ENCODE assay signal across 22 cellular contexts in the genomic region with DNA sequence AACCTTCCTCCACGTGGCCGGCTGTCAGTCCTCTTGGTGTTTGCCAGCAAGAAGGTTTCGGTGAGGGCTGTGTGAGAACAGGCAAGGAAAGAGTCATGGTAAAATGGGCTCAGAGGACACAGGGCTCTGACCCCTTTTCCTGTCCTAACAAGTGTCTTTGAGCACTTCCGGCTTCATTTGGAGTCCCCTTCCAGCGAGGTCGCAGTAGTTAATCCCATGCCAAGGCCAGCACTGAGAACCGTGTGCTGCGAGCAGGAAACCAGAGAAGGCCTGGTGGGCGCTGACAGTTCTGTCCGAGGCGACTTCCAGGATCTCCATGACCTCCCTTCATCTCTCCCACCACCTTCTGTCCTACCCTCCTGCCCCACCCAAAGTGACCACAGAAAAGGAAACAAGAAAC.
A peak's percentile ranks its signal among the peaks of the same experiment; 100 is the strongest.
DNase-seq lines count a peak whose midpoint lies in the region; ATAC-seq, FAIRE-seq and TF ChIP-seq lines count a peak whose summit lies in the region.
"Had no signal": no experiment of that assay in that cellular context is flagged by ENCODE, and none has a peak within 500 bp of the region (broad histone marks: within the 10 kb centered on the region; RNA-seq: fewer than 3 reads in every experiment).

No MANE protein-coding gene starts in this region.

- H3K4me3 Mint-ChIP-seq in chondrocyte (ENCODE audit: unreplicated experiment), result no peak overlapping the region
- H3K4me3 Mint-ChIP-seq in osteocyte (ENCODE audit: unreplicated experiment), result no peak overlapping the region
- H3K4me3 Mint-ChIP-seq: CD4-positive, CD25-positive, alpha-beta regulatory T cell; CD8-positive, alpha-beta memory T cell; IgD-negative memory B cell had no signal

- no peak for TF ChIP-seq POLR2A in GM12891 (IDR thresholded peaks at IDR 0.05; ENCODE audit: low read depth, low read length)

- no peaks in the 10 kb centered on the region for H3K9me3 ChIP-seq in DND-41 (ENCODE audit: insufficient read depth, low read length, severe bottlenecking)
- H3K9me3 ChIP-seq: BE2C, HAP-1 had no signal

- no peaks in the 10 kb centered on the region for H3K27me3 Mint-ChIP-seq in chondrocyte (ENCODE audit: low read depth)
- no peaks in the 10 kb centered on the region for H3K27me3 Mint-ChIP-seq in osteocyte (ENCODE audit: unreplicated experiment)
- H3K27me3 Mint-ChIP-seq: CD4-positive, CD25-positive, alpha-beta regulatory T cell; IgD-negative memory B cell had no signal

- ATAC-seq in DND-41 (ENCODE audit: insufficient read depth, low read depth) (no peak), HG03442 (IDR thresholded peaks at IDR 0.05; ENCODE audit: unreplicated experiment) (no peak), GM21515 (IDR thresholded peaks at IDR 0.05; ENCODE audit: unreplicated experiment) (no peak)

- H3K9ac ChIP-seq in DND-41 (ENCODE audit: low read depth, low read length), result no peak overlapping the region
- H3K9ac ChIP-seq: GM23248 had no signal

- H3K27ac Mint-ChIP-seq in chondrocyte (ENCODE audit: unreplicated experiment) (peak overlapping the region; percentile 69), osteocyte (ENCODE audit: unreplicated experiment) (peak overlapping the region; percentile 64)
- H3K27ac Mint-ChIP-seq: CD4-positive, CD25-positive, alpha-beta regulatory T cell; IgD-negative memory B cell had no signal

- H3K36me3 ChIP-seq in DND-41 (ENCODE audit: insufficient read depth, low read length), result no peaks in the 10 kb centered on the region
- H3K36me3 ChIP-seq: BE2C had no signal

- no peak for TF ChIP-seq CTCF in DND-41 (IDR thresholded peaks at IDR 0.05; ENCODE audit: borderline replicate concordance, extremely low read depth, low read length, poor library complexity, severe bottlenecking)
- no peak for TF ChIP-seq CTCF in chondrocyte (IDR thresholded peaks at IDR 0.05)
- TF ChIP-seq CTCF in osteocyte (IDR thresholded peaks at IDR 0.05), result no peak

- H3K4me1 Mint-ChIP-seq in chondrocyte (ENCODE audit: low read depth) (peaks cover 91% of the 10 kb centered on the region), osteocyte (ENCODE audit: unreplicated experiment) (peaks cover 74% of the 10 kb centered on the region)
- H3K4me1 Mint-ChIP-seq: CD4-positive, CD25-positive, alpha-beta regulatory T cell had no signal

- FAIRE-seq in GM12891 (lab: Jason Lieb, UNC), result no peak
- FAIRE-seq: A204.1, GM19239 had no signal

- H3K79me2 ChIP-seq in DND-41 (ENCODE audit: insufficient read depth, low read length), result no peaks in the 10 kb centered on the region

- no peak overlapping the region for H2AFZ ChIP-seq in DND-41 (ENCODE audit: low read depth, low read length)
- H2AFZ ChIP-seq: GM23248 had no signal

- no peak overlapping the region for H3K4me2 ChIP-seq in DND-41 (ENCODE audit: insufficient read depth, low read length)

- no peaks in the 10 kb centered on the region for H4K20me1 ChIP-seq in DND-41 (ENCODE audit: insufficient read depth, low read length)

- H3K36me3 Mint-ChIP-seq in chondrocyte (ENCODE audit: low read depth) (peaks cover 11% of the 10 kb centered on the region), osteocyte (ENCODE audit: unreplicated experiment) (peaks cover 17% of the 10 kb centered on the region)
- H3K36me3 Mint-ChIP-seq: CD4-positive, CD25-positive, alpha-beta regulatory T cell; CD8-positive, alpha-beta memory T cell had no signal

- H3K27me3 ChIP-seq in DND-41 (ENCODE audit: insufficient read depth, low read length, poor library complexity), result no peaks in the 10 kb centered on the region
- H3K27me3 ChIP-seq: BE2C had no signal

- DNase-seq in DND-41 (no peak), chondrocyte (ENCODE audit: low spot score) (no peak), osteocyte (ENCODE audit: extremely low spot score, unreplicated experiment) (no peak), GM12891 (ENCODE audit: insufficient read length, low spot score) (no peak)
- no peak for DNase-seq in effector CD8-positive, alpha-beta T cell (lab: John Stamatoyannopoulos, UW)
- DNase-seq: ACHN; BE2C; C1 segment of cervical spinal cord; CD4-positive, CD25-positive, alpha-beta regulatory T cell; CD8-positive, alpha-beta memory T cell; DMS153; DMS79; GF-D8; GM23248; KBM-7 had no signal

- no peaks in the 10 kb centered on the region for H3K9me3 Mint-ChIP-seq in chondrocyte (ENCODE audit: low read depth)
- no peaks in the 10 kb centered on the region for H3K9me3 Mint-ChIP-seq in osteocyte (ENCODE audit: unreplicated experiment)

- peaks cover 39% of the 10 kb centered on the region for H3K4me1 ChIP-seq in DND-41 (ENCODE audit: insufficient read depth, low read length)

- H3K27ac ChIP-seq in DND-41 (ENCODE audit: low read length), result peak overlapping the region; percentile 16; the same call in 1 of the 2 replicates
- H3K27ac ChIP-seq: GM23248, HL-60 had no signal

- no peak overlapping the region for H3K4me3 ChIP-seq in DND-41 (ENCODE audit: low read depth in 1 of 2, low read length in 2 of 2)
- H3K4me3 ChIP-seq: GM23248, HAP-1 had no signal

TF ChIP-seq in GM12891, 5 proteins besides CTCF, POLR2A, EP300 and RAD21:
- TF ChIP-seq PAX5 (IDR thresholded peaks at IDR 0.05; ENCODE audit: insufficient read depth, low read length, severe bottlenecking) (no peak), SPI1 (IDR thresholded peaks at IDR 0.05; ENCODE audit: low read depth, low read length) (no peak), POLR2AphosphoS5 (IDR thresholded peaks at IDR 0.05; ENCODE audit: low read depth, low read length) (no peak), TAF1 (IDR thresholded peaks at IDR 0.05; ENCODE audit: low read depth, low read length) (no peak), POU2F2 (IDR thresholded peaks at IDR 0.05; ENCODE audit: low read depth, low read length) (no peak)
